ENCODE assay signal across 11 cellular contexts in the genomic region with DNA sequence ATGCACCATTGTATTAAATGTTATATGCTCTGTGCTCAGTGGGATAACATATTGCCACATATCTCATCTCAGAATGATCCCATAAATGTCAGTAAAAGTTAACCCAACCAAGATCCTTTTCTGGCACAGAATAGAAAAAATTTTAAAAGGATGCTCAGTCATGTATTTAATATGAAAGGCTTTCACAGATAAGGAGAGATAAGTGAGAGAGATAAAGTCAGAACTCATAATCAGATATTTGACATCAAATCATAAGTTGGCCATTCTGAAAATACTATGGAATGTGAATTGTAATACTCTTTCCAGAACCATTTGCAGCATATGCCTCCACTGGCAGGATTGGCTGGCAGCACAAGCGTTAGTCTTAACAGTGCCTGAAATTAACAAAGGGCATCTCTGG.
"Had no signal": no experiment of that assay in that cellular context is flagged by ENCODE, and none has a peak within 500 bp of the region (broad histone marks: within the 10 kb centered on the region; RNA-seq: fewer than 3 reads in every experiment).

No MANE protein-coding gene starts in this region.

- ATAC-seq: GM23338, HCT116 had no signal

- H3K4me3 ChIP-seq: GM23248, GM23338, HAP-1 had no signal

- H3K4me1 Mint-ChIP-seq: GM23338, H9 had no signal

- H3K4me1 ChIP-seq: HAP-1 had no signal

- H3K4me3 Mint-ChIP-seq: GM23338, H9, HFFc6 had no signal

- H3K27ac ChIP-seq: GM23248 had no signal

- H3K9me3 ChIP-seq: HAP-1 had no signal

- H3K27ac Mint-ChIP-seq: GM23338, H9, HFFc6 had no signal

- FAIRE-seq: H1, H54 had no signal

- H3K4me2 ChIP-seq: GM23338 had no signal

- H3K9ac ChIP-seq: GM23248 had no signal

- H3K9me3 Mint-ChIP-seq: GM23338, H9, HFFc6 had no signal

- DNase-seq: GM23248, GOT3, H7, H9, HCEC 1CT, HFFc6 had no signal

- H2AFZ ChIP-seq: GM23248, GM23338 had no signal
